In the genomic region with DNA sequence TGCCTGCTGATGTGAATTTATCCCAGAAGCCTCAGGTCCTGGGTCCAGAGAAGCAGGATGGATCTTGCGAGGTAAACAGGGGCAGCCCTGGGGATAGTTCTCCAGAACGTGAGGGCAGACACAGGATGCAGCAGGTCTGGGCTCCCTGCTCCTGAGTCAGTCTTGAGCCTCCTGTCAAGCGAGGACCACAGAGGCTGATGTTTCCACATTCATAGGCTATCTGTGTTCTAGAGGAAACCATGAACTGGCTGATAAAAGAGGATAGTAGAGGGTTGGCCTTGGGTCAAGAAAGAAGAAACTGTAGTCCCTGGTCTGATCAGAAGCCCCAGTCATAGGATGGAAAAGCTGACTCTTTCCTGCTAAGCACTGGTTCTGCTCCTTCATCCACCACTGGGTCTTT, we compare ENCODE assay signal across 22 cellular contexts. TPM values are rescaled to one million over a fixed set of nuclear protein-coding genes. Genes with fewer than 3 reads are reported as not detected.
DNase-seq lines count a peak whose midpoint lies in the region; ATAC-seq, FAIRE-seq and TF ChIP-seq lines count a peak whose summit lies in the region.
"Had no signal": no experiment of that assay in that cellular context is flagged by ENCODE, and none has a peak within 500 bp of the region (broad histone marks: within the 10 kb centered on the region; RNA-seq: fewer than 3 reads in every experiment).

No MANE protein-coding gene starts in this region.

- no peak overlapping the region for H3K23ac ChIP-seq in mesenchymal stem cell (ENCODE audit: low read length in 2 of 2)

- H3K36me3 ChIP-seq in OCI-LY7 (ENCODE audit: insufficient read depth, low read length) (peaks cover 26% of the 10 kb centered on the region), GM12878 (ENCODE audit: control insufficient read depth in 2 of 2, insufficient read depth in 2 of 2, low read length in 1 of 2) (peaks cover 2 to 7% of the 10 kb centered on the region in 2 experiments), mesenchymal stem cell (ENCODE audit: control insufficient read depth in 1 of 2, insufficient read depth in 2 of 2, low read depth in 1 of 2, low read length in 2 of 2) (peaks cover 8 to 39% of the 10 kb centered on the region in 2 experiments), SJCRH30 (peaks cover 5% of the 10 kb centered on the region; the same call in 1 of the 2 replicates)

- no TSS peak for BruUV-seq in OCI-LY7 (replicated peaks; lab: Mats Ljungman, UMichigan)
- no TSS peak for BruUV-seq in GM12878 (replicated peaks; lab: Mats Ljungman, UMichigan)

- POLR2A ChIA-PET in OCI-LY7 (lab: Charles Lee), result no interaction called here
- POLR2A ChIA-PET in GM12878 (lab: Charles Lee), result interaction anchor here (1.0 kb wide), 1 partner anchor 21 kb away, joined by 3 read pairs; no protein-coding TSS in a partner anchor

- SMC1A ChIA-PET in GM12878 (lab: Charles Lee; ENCODE audit: uncharacterized antibody, unreplicated experiment), result interaction anchor here (1.4 kb wide), 1 partner anchor 46 kb away, joined by 3 read pairs; no protein-coding TSS in a partner anchor

- H4K20me1 ChIP-seq in OCI-LY7 (ENCODE audit: insufficient read depth, low read length), result no peaks in the 10 kb centered on the region
- H4K20me1 ChIP-seq in GM12878 (ENCODE audit: control insufficient read depth, insufficient read depth), result no peaks in the 10 kb centered on the region

- H2BK15ac ChIP-seq in mesenchymal stem cell (ENCODE audit: low read depth, poor library complexity, severe bottlenecking), result no peak overlapping the region

- 75% methylated on average over 3 of the region's 3 CpGs for WGBS in GM12878 (ENCODE audit: insufficient coverage, insufficient replicate concordance, low lambda C conversion rate, missing lambda C conversion rate)
- WGBS in mesenchymal stem cell, result 42% methylated on average over 3 of the region's 3 CpGs

- no peak for TF ChIP-seq EP300 in GM12878 (IDR thresholded peaks at IDR 0.05; ENCODE audit: borderline replicate concordance in 1 of 2, control insufficient read depth in 1 of 2, low read depth in 2 of 2, low read length in 2 of 2)

- no peak for TF ChIP-seq POLR2A in GM12878 (IDR thresholded peaks at IDR 0.05; ENCODE audit: low read depth, low read length)

- no peak overlapping the region for H2AK5ac ChIP-seq in mesenchymal stem cell (ENCODE audit: low read length, severe bottlenecking)

- H2AFZ ChIP-seq in OCI-LY7 (ENCODE audit: low read length) (no peak overlapping the region), GM12878 (ENCODE audit: control insufficient read depth, low read depth, low read length) (no peak overlapping the region), mesenchymal stem cell (ENCODE audit: low read depth, low read length) (no peak overlapping the region)

- H4K91ac ChIP-seq in mesenchymal stem cell (ENCODE audit: low read length), result no peak overlapping the region

- in situ Hi-C loops in GM12878 (cut with MboI), result no loop called here

- H3K4me1 ChIP-seq in OCI-LY7 (ENCODE audit: insufficient read depth, low read length, poor library complexity, severe bottlenecking), result peaks cover 24% of the 10 kb centered on the region
- peaks cover 8% of the 10 kb centered on the region; the same call in 1 of the 2 replicates for H3K4me1 ChIP-seq in GM12878 (ENCODE audit: control insufficient read depth, insufficient read depth, low read length)
- peaks cover 11% of the 10 kb centered on the region for H3K4me1 ChIP-seq in mesenchymal stem cell (ENCODE audit: control insufficient read depth, insufficient read depth, low read depth, low read length)
- no peaks in the 10 kb centered on the region for H3K4me1 ChIP-seq in SJCRH30

- no peak for TF ChIP-seq RAD21 in GM12878 (IDR thresholded peaks at IDR 0.05; ENCODE audit: insufficient read depth, low read depth, low read length)

- H3K4me3 ChIP-seq in OCI-LY7 (ENCODE audit: low read depth, low read length, poor library complexity, severe bottlenecking) (no peak overlapping the region), GM12878 (peak overlapping the region; percentile 89; the same call in 1 of the 2 replicates), mesenchymal stem cell (ENCODE audit: insufficient read depth in 1 of 2, low read depth in 1 of 2, low read length in 2 of 2) (peak overlapping the region in 1 of 2 experiments; percentile 95), SJCRH30 (no peak overlapping the region)
- H3K4me3 ChIP-seq: left ventricle myocardium inferior, testis had no signal

- 0 out of 2 replicates have a peak, but pooled peaks cover 7% of the 10 kb centered on the region for H3K9me2 ChIP-seq in OCI-LY7 (ENCODE audit: insufficient read depth, low read length)

- H3K27ac ChIP-seq in OCI-LY7 (ENCODE audit: low read depth, low read length, poor library complexity, severe bottlenecking), result no peak overlapping the region
- H3K27ac ChIP-seq in GM12878 (ENCODE audit: control insufficient read depth, insufficient read depth), result no peak overlapping the region
- H3K27ac ChIP-seq in mesenchymal stem cell (ENCODE audit: low read length, poor library complexity, severe bottlenecking), result peak overlapping the region; percentile 10
- no peak overlapping the region for H3K27ac ChIP-seq in SJCRH30
- H3K27ac ChIP-seq: left ventricle myocardium inferior, testis had no signal

- no peak overlapping the region for H4K8ac ChIP-seq in mesenchymal stem cell (ENCODE audit: low read length)

- ATAC-seq in GM12878, result no peak
- ATAC-seq: activated CD4-positive, alpha-beta T cell treated with anti-CD3 and anti-CD28 coated beads for 36 hours; right cardiac atrium; stimulated activated effector memory CD8-positive, alpha-beta T cell treated with anti-CD3 and anti-CD28 coated beads, Interleukin-12 subunit alpha, Interleukin-12 subunit beta, amount 100 ng/mL, for 72 hours had no signal

- H2BK120ac ChIP-seq in mesenchymal stem cell (ENCODE audit: low read depth, low read length), result no peak overlapping the region

- H3K14ac ChIP-seq in mesenchymal stem cell (ENCODE audit: low read length in 2 of 2), result no peak overlapping the region

- RAD21 ChIA-PET in GM12878 (lab: Charles Lee; ENCODE audit: unreplicated experiment), result interaction anchor here (2.8 kb wide), 1 partner anchor 84 kb away, joined by 14 read pairs; no protein-coding TSS in a partner anchor

- H2BK12ac ChIP-seq in mesenchymal stem cell (ENCODE audit: low read length in 2 of 2), result no peak overlapping the region

- H3K9ac ChIP-seq in GM12878 (ENCODE audit: control insufficient read depth, insufficient read depth, low read length), result no peak overlapping the region
- peak overlapping the region; percentile 92 for H3K9ac ChIP-seq in mesenchymal stem cell (ENCODE audit: low read length)

- H3K4ac ChIP-seq in mesenchymal stem cell (ENCODE audit: low read depth in 1 of 2, low read length in 2 of 2), result peak overlapping the region in 1 of 2 experiments; percentile 1

- TF ChIP-seq CTCF in OCI-LY7 (conservative IDR thresholded peaks at IDR 0.05; ENCODE audit: low read length), result no peak
- no peak for TF ChIP-seq CTCF in GM12878 (IDR thresholded peaks at IDR 0.05 in 2 of 3, conservative IDR thresholded peaks at IDR 0.05 in 1 of 3; ENCODE audit: control insufficient read depth in 2 of 3, extremely low read depth in 1 of 3, insufficient read depth in 1 of 3, low read depth in 3 of 3, low read length in 3 of 3)

- H3K9me3 ChIP-seq in OCI-LY7 (ENCODE audit: low read length), result no peaks in the 10 kb centered on the region
- no peaks in the 10 kb centered on the region for H3K9me3 ChIP-seq in GM12878 (replicated peaks; ENCODE audit: control insufficient read depth, insufficient read depth, low read length)
- no peaks in the 10 kb centered on the region for H3K9me3 ChIP-seq in mesenchymal stem cell (ENCODE audit: control insufficient read depth, low read length)
- no peaks in the 10 kb centered on the region for H3K9me3 ChIP-seq in SJCRH30 (replicated peaks)
- H3K9me3 ChIP-seq: left ventricle myocardium inferior, testis had no signal

- peaks cover 15% of the 10 kb centered on the region; the same call in 1 of the 2 replicates for H3K79me2 ChIP-seq in OCI-LY7 (ENCODE audit: insufficient read depth, low read depth, low read length)
- H3K79me2 ChIP-seq in GM12878 (ENCODE audit: control insufficient read depth, insufficient read depth, low read length), result peaks cover 19% of the 10 kb centered on the region

- peaks cover 21% of the 10 kb centered on the region for H3K79me1 ChIP-seq in mesenchymal stem cell (replicated peaks; ENCODE audit: low read length, poor library complexity, severe bottlenecking)

- no peaks in the 10 kb centered on the region for H3K27me3 ChIP-seq in GM12878 (replicated peaks in 1 of 2; ENCODE audit: control insufficient read depth in 2 of 2, insufficient read depth in 2 of 2, low read length in 1 of 2)
- H3K27me3 ChIP-seq in mesenchymal stem cell (ENCODE audit: control insufficient read depth in 1 of 2, insufficient read depth in 1 of 2, low read length in 2 of 2), result no peaks in the 10 kb centered on the region
- no peaks in the 10 kb centered on the region for H3K27me3 ChIP-seq in SJCRH30
- H3K27me3 ChIP-seq: testis had no signal

- H3K4me2 ChIP-seq in OCI-LY7 (ENCODE audit: low read length), result peak overlapping the region; percentile 98; the same call in 1 of the 2 replicates
- H3K4me2 ChIP-seq in GM12878 (ENCODE audit: control insufficient read depth, insufficient read depth), result peak overlapping the region; percentile 75
- H3K4me2 ChIP-seq in mesenchymal stem cell (ENCODE audit: low read length, poor library complexity, severe bottlenecking), result no peak overlapping the region

- DNase-seq in CMK (ENCODE audit: low read depth), result peak; percentile 76
- DNase-seq in OCI-LY7 (ENCODE audit: low spot score), result no peak
- no peak for DNase-seq in GM12878 (ENCODE audit: low read depth, low spot score)
- peak; percentile 9 for DNase-seq in mesenchymal stem cell
- DNase-seq in epidermal melanocyte (ENCODE audit: insufficient read length, low spot score), result no peak
- no peak for DNase-seq in SJCRH30
- DNase-seq in retina, result no peak
- DNase-seq in T-helper 9 cell, result no peak
- DNase-seq: activated CD4-positive, alpha-beta T cell treated with anti-CD3 and anti-CD28 coated beads for 36 hours; caudate nucleus; CD8-positive, alpha-beta memory T cell; left ventricle myocardium inferior; NCI-H1417 treated with DMSO at 0.1 percent for 48 hours; NCI-H69; occipital lobe; right cardiac atrium; testis had no signal

- CTCF ChIA-PET in OCI-LY7 (lab: Charles Lee; ENCODE audit: unreplicated experiment), result no interaction called here
- CTCF ChIA-PET in GM12878 (lab: Yijun Ruan, JAX), result interaction anchor here (1.4 kb wide), 1 partner anchor 8 kb away, joined by 3 read pairs; no protein-coding TSS in a partner anchor

- H2BK5ac ChIP-seq in mesenchymal stem cell (ENCODE audit: low read depth, low read length, poor library complexity, severe bottlenecking), result no peak overlapping the region

- intact Hi-C loops in OCI-LY7 (cut with micrococcal nuclease; ENCODE audit: unreplicated experiment), result no loop called here
- intact Hi-C loops in GM12878 (cut with micrococcal nuclease; ENCODE audit: unreplicated experiment), result loop anchor here (5.0 kb wide), 1 partner anchor 34 kb away; no protein-coding TSS in a partner anchor

- no peak overlapping the region for H3K18ac ChIP-seq in mesenchymal stem cell (ENCODE audit: low read depth in 1 of 2, low read length in 2 of 2)

- no peak for FAIRE-seq in GM12878 (lab: Jason Lieb, UNC)

RNA-seq across cellular contexts. Expression of a gene that starts 2.2 kb away (rescaled TPM):
- 3.5 and 4.7 TPM in 2 replicates for total RNA-seq in OCI-LY7 (2014; rRNA removed; shearing (Covaris generic))
- total RNA-seq in OCI-LY7 (2022), result 10.4 and 13.4 TPM in 2 replicates
- total RNA-seq in GM12878 (2013; cell fraction: nucleolus; rRNA removed), result 35.3 and 36.3 TPM in 2 replicates
- 3.3 and 4.0 TPM in 2 replicates for total RNA-seq in GM12878 (2014; rRNA removed)
- 7.0 and 7.1 TPM in 2 replicates for total RNA-seq in GM12878 (2014; rRNA removed; fragmentation: Illumina TruSeq; extraction: Trizol)
- total RNA-seq in GM12878 (2021), result 12.0 and 12.8 TPM in 2 replicates
- 4.7 TPM for polyA plus RNA-seq in GM12878 (2011; ENCODE audit: low read depth)
- polyA plus RNA-seq in GM12878 (2011; rRNA removed), result 9.0 and 12.9 TPM in 2 replicates
- polyA plus RNA-seq in GM12878 (2011; cell fraction: cytosol; rRNA removed), result 3.5 and 3.8 TPM in 2 replicates
- 10.0 and 11.1 TPM in 2 replicates for polyA plus RNA-seq in GM12878 (2011; cell fraction: nucleus; rRNA removed)
- 5.8 and 6.4 TPM in 2 replicates for polyA plus RNA-seq in GM12878 (2012)
- polyA plus RNA-seq in GM12878 (2014; fragmentation: Illumina TruSeq; extraction: Trizol), result 9.9 and 10.4 TPM in 2 replicates
- 1 to 10 TPM; 1.5 to 1.8 TPM for polyA plus RNA-seq in GM12878 (2014; fragmentation: Nextera tagmentation; extraction: Ambion mirVana)
- 4.8 TPM in 2 replicates for polyA plus RNA-seq in GM12878 (2014; rRNA removed)
- 1 to 10 TPM; 1.9 to 2.1 TPM for polyA plus RNA-seq in GM12878 (2016; fragmentation: Nextera tagmentation; extraction: Ambion mirVana)
- polyA minus RNA-seq in GM12878 (2011; rRNA and poly(A)+ RNA removed), result 8.4 and 10.7 TPM in 2 replicates
- polyA minus RNA-seq in GM12878 (2011; cell fraction: cytosol; rRNA and poly(A)+ RNA removed), result 4.8 and 6.2 TPM in 2 replicates
- polyA minus RNA-seq in GM12878 (2011; cell fraction: nucleus; rRNA and poly(A)+ RNA removed), result 8.3 and 11.6 TPM in 2 replicates
- polyA plus RNA-seq in mesenchymal stem cell (2013, experiment 1 of 2), result 3.9 TPM
- polyA plus RNA-seq in mesenchymal stem cell (2013, experiment 2 of 2), result 4.1 TPM
- 4.4 and 4.7 TPM in 2 replicates for total RNA-seq in SJCRH30 (2014; rRNA removed; shearing (Covaris generic))

RNA-seq across cellular contexts. Expression of a gene that starts 41.9 kb away (rescaled TPM):
- not detected in 2 replicates for total RNA-seq in OCI-LY7 (2014; rRNA removed; shearing (Covaris generic))
- total RNA-seq in OCI-LY7 (2022) (not detected in 2 replicates), GM12878 (2014; rRNA removed) (0.34 and 0.54 TPM in 2 replicates), GM12878 (2014; rRNA removed; fragmentation: Illumina TruSeq; extraction: Trizol) (0.40 and 0.64 TPM in 2 replicates), GM12878 (2021) (0.31 and 0.45 TPM in 2 replicates)
- total RNA-seq in GM12878 (2013; cell fraction: nucleolus; rRNA removed), result 0.27 and 0.71 TPM in 2 replicates
- polyA plus RNA-seq in GM12878 (2011; ENCODE audit: low read depth), result not detected
- polyA plus RNA-seq in GM12878 (2011; rRNA removed) (0.08 TPM in 1 of 2 replicates, not detected in the other), GM12878 (2014; fragmentation: Illumina TruSeq; extraction: Trizol) (0.10 and 0.14 TPM in 2 replicates), GM12878 (2014; fragmentation: Nextera tagmentation; extraction: Ambion mirVana) (under 1 TPM in 1 of 2 experiments, not detected in 1; 0.13 TPM), GM12878 (2014; rRNA removed) (0.31 and 0.38 TPM in 2 replicates), GM12878 (2016; fragmentation: Nextera tagmentation; extraction: Ambion mirVana) (under 1 TPM in 1 of 2 experiments, not detected in 1; 0.23 TPM)
- polyA plus RNA-seq in GM12878 (2011; cell fraction: cytosol; rRNA removed), result 0.06 and 0.10 TPM in 2 replicates
- 0.10 and 0.19 TPM in 2 replicates for polyA plus RNA-seq in GM12878 (2011; cell fraction: nucleus; rRNA removed)
- polyA plus RNA-seq in GM12878 (2012), result 0.23 and 0.24 TPM in 2 replicates
- 0.10 TPM in 1 of 2 replicates, not detected in the other for polyA minus RNA-seq in GM12878 (2011; rRNA and poly(A)+ RNA removed)
- polyA minus RNA-seq in GM12878 (2011; cell fraction: cytosol; rRNA and poly(A)+ RNA removed), result not detected in 2 replicates
- polyA minus RNA-seq in GM12878 (2011; cell fraction: nucleus; rRNA and poly(A)+ RNA removed), result not detected in 2 replicates
- not detected for polyA plus RNA-seq in mesenchymal stem cell (2013, experiment 1 of 2)
- polyA plus RNA-seq in mesenchymal stem cell (2013, experiment 2 of 2), result not detected
- total RNA-seq in SJCRH30 (2014; rRNA removed; shearing (Covaris generic)), result not detected in 2 replicates
- total RNA-seq: activated CD4-positive, alpha-beta T cell treated with anti-CD3 and anti-CD28 coated beads for 36 hours; CD8-positive, alpha-beta memory T cell; Daoy; glomerular endothelial cell; occipital lobe had no signal
- polyA plus RNA-seq: CD8-positive, alpha-beta memory T cell; right cardiac atrium had no signal

RNA-seq across cellular contexts. Expression of a gene that starts 56.9 kb away (rescaled TPM):
- not detected in 2 replicates for total RNA-seq in OCI-LY7 (2014; rRNA removed; shearing (Covaris generic))
- total RNA-seq in OCI-LY7 (2022) (not detected in 2 replicates), GM12878 (2014; rRNA removed) (1.9 and 2.5 TPM in 2 replicates), GM12878 (2014; rRNA removed; fragmentation: Illumina TruSeq; extraction: Trizol) (1.2 and 1.5 TPM in 2 replicates), GM12878 (2021) (1.1 TPM in 1 of 2 replicates, not detected in the other)
- not detected in 2 replicates for total RNA-seq in GM12878 (2013; cell fraction: nucleolus; rRNA removed)
- polyA plus RNA-seq in GM12878 (2011; ENCODE audit: low read depth), result not detected
- polyA plus RNA-seq in GM12878 (2011; rRNA removed) (0.45 TPM in 1 of 2 replicates, not detected in the other), GM12878 (2014; fragmentation: Illumina TruSeq; extraction: Trizol) (0.44 and 1.4 TPM in 2 replicates), GM12878 (2014; fragmentation: Nextera tagmentation; extraction: Ambion mirVana) (under 1 TPM; 0.05 to 0.06 TPM), GM12878 (2014; rRNA removed) (not detected in 2 replicates), GM12878 (2016; fragmentation: Nextera tagmentation; extraction: Ambion mirVana) (1 to 10 TPM; 1.6 to 1.8 TPM)
- 0.30 TPM in 1 of 2 replicates, not detected in the other for polyA plus RNA-seq in GM12878 (2011; cell fraction: cytosol; rRNA removed)
- polyA plus RNA-seq in GM12878 (2011; cell fraction: nucleus; rRNA removed), result not detected in 2 replicates
- polyA plus RNA-seq in GM12878 (2012), result 0.14 and 0.42 TPM in 2 replicates
- polyA minus RNA-seq in GM12878 (2011; rRNA and poly(A)+ RNA removed), result 0.88 TPM in 1 of 2 replicates, not detected in the other
- polyA minus RNA-seq in GM12878 (2011; cell fraction: cytosol; rRNA and poly(A)+ RNA removed), result 1.2 and 2.0 TPM in 2 replicates
- 1.3 and 2.1 TPM in 2 replicates for polyA minus RNA-seq in GM12878 (2011; cell fraction: nucleus; rRNA and poly(A)+ RNA removed)
- not detected for polyA plus RNA-seq in mesenchymal stem cell (2013, experiment 1 of 2)
- polyA plus RNA-seq in mesenchymal stem cell (2013, experiment 2 of 2), result not detected
- not detected in 2 replicates for total RNA-seq in SJCRH30 (2014; rRNA removed; shearing (Covaris generic))
- total RNA-seq: activated CD4-positive, alpha-beta T cell treated with anti-CD3 and anti-CD28 coated beads for 36 hours; activated T-helper 2 cell treated with anti-CD3 and anti-CD28 coated beads, Interferon-gamma antibody, Interleukin-2, Interleukin-4, amounts not matched to agents 10 μg/mL and 5 μg/mL and 100 μg/mL, durations not matched to agents 14 hours and 24 hours and 36 hours; Daoy; left ventricle myocardium inferior; occipital lobe; testis had no signal
- polyA plus RNA-seq: CD8-positive, alpha-beta memory T cell; esophagus; right cardiac atrium had no signal

Comparison
In these comparisons a context has a peak if more than half of its experiments do, and no peak if none do; other contexts are left out.
1. DNase-seq: peak in CMK (single experiment) and mesenchymal stem cell (single experiment); none in OCI-LY7 (single experiment), GM12878 (single experiment), epidermal melanocyte (single experiment), SJCRH30 (0 of 2), retina (single experiment) and T-helper 9 cell (single experiment).